2 cellular contexts compared by ENCODE assay signal in the genomic region with DNA sequence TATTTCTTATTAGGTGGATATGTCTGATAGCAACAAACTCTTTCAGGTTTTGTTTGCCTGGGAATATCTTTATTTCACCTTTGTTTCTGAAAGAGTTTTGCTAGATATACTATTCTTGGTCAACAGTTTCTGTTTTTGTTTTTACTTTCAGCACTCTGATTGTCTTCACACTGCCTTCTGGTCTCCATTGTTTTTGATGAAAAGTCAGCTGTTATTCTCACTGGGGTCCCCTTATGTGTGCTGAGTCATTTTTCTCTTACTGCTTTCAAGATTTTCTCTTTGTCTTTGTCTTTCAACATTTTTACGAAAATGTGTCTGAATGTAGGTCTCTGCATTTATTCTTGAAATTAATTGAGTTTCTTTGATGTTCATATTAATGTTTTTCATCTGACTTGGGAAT.
TF ChIP-seq lines count a peak whose summit lies in the region.

No MANE protein-coding gene starts in this region.

TF ChIP-seq in A549, 52 proteins besides CTCF, POLR2A, EP300 and RAD21:
- TF ChIP-seq FOXS1 (CRISPR knock-in tag; IDR thresholded peaks at IDR 0.05) (no peak), ZFP36 (IDR thresholded peaks at IDR 0.05; ENCODE audit: borderline replicate concordance, partially characterized antibody) (no peak), ESRRA (IDR thresholded peaks at IDR 0.05; ENCODE audit: borderline replicate concordance, low read length) (no peak), BHLHE40 (IDR thresholded peaks at IDR 0.05; ENCODE audit: low read depth, low read length) (no peak), NFE2L2 (conservative IDR thresholded peaks at IDR 0.05; ENCODE audit: low read length) (no peak), RARB (CRISPR knock-in tag; IDR thresholded peaks at IDR 0.05) (no peak), HOXB13 (CRISPR knock-in tag; IDR thresholded peaks at IDR 0.05; ENCODE audit: low read depth) (no peak)

TF ChIP-seq in K562, 482 proteins besides CTCF, POLR2A, EP300 and RAD21:
- TF ChIP-seq CBX3 (IDR thresholded peaks at IDR 0.05; ENCODE audit: borderline replicate concordance in 1 of 2, low read length in 2 of 2) (peak in 1 of 2 experiments; percentile 95; a peak in 2 of 3 replicates), ILF3 (IDR thresholded peaks at IDR 0.05; ENCODE audit: borderline replicate concordance) (no peak), TRIM24 (IDR thresholded peaks at IDR 0.05) (peak; percentile 75 to 81), GATAD2B (IDR thresholded peaks at IDR 0.05; ENCODE audit: borderline replicate concordance) (no peak), NFE2 (IDR thresholded peaks at IDR 0.05; ENCODE audit: low read depth) (peak; percentile 86), GTF2F1 (IDR thresholded peaks at IDR 0.05; ENCODE audit: low read depth, low read length) (no peak), PTBP1 (IDR thresholded peaks at IDR 0.05; ENCODE audit: low read depth, low read length) (no peak), MAFG (tag; conservative IDR thresholded peaks at IDR 0.05) (peak; percentile 76), DPF2 (IDR thresholded peaks at IDR 0.05) (0 out of 2 replicates have a peak, but pooled peaks have one; percentile 22), CBX1 (IDR thresholded peaks at IDR 0.05; ENCODE audit: low read depth) (0 out of 2 replicates have a peak, but pooled peaks have one; percentile 56), XRCC3 (IDR thresholded peaks at IDR 0.05) (peak; percentile 51; the same call in 1 of the 2 replicates), JUND (IDR thresholded peaks at IDR 0.05; ENCODE audit: borderline replicate concordance, low read depth, low read length) (peak; percentile 24; the same call in 1 of the 2 replicates), JUND (tag; IDR thresholded peaks at IDR 0.05; ENCODE audit: borderline replicate concordance, low read depth, low read length) (no peak), MAFF (IDR thresholded peaks at IDR 0.05; ENCODE audit: low read length) (peak; percentile 50), ZNF316 (IDR thresholded peaks at IDR 0.05) (peak; percentile 63), DACH1 (IDR thresholded peaks at IDR 0.05; ENCODE audit: partially characterized antibody) (peak; percentile 10), CBX5 (IDR thresholded peaks at IDR 0.05; ENCODE audit: borderline replicate concordance, low read depth) (peak; percentile 87), C11orf30 (IDR thresholded peaks at IDR 0.05; ENCODE audit: low read depth) (peak; percentile 45; the same call in 1 of the 2 replicates), TRIM28 (IDR thresholded peaks at IDR 0.05) (peak; percentile 94)
- TF ChIP-seq, protein P1, sequence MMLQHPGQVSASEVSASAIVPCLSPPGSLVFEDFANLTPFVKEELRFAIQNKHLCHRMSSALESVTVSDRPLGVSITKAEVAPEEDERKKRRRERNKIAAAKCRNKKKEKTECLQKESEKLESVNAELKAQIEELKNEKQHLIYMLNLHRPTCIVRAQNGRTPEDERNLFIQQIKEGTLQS (IDR thresholded peaks at IDR 0.05): peak; percentile 35; the same call in 1 of the 2 replicates
- TF ChIP-seq, protein P1 (CRISPR knock-in tag; conservative IDR thresholded peaks at IDR 0.05): no peak
- TF ChIP-seq, protein P2, sequence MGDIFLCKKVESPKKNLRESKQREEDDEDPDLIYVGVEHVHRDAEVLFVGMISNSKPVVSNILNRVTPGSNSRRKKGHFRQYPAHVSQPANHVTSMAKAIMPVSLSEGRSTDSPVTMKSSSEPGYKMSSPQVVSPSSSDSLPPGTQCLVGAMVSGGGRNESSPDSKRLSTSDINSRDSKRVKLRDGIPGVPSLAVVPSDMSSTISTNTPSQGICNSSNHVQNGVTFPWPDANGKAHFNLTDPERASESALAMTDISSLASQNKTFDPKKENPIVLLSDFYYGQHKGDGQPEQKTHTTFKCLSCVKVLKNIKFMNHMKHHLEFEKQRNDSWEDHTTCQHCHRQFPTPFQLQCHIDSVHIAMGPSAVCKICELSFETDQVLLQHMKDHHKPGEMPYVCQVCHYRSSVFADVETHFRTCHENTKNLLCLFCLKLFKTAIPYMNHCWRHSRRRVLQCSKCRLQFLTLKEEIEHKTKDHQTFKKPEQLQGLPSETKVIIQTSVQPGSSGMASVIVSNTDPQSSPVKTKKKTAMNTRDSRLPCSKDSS (IDR thresholded peaks at IDR 0.05; ENCODE audit: low read depth, partially characterized antibody): peak; percentile 83
